Comparison of ENCODE assay signal across 16 cellular contexts in genomic region chr18:22705328-22705727, GRCh38.
DNase-seq lines count a peak whose midpoint lies in the region; ATAC-seq and TF ChIP-seq lines count a peak whose summit lies in the region.
"Had no signal": no experiment of that assay in that cellular context is flagged by ENCODE, and none has a peak within 500 bp of the region (broad histone marks: within the 10 kb centered on the region; RNA-seq: fewer than 3 reads in every experiment).

No MANE protein-coding gene starts in this region.

- H3K27ac Mint-ChIP-seq in natural killer cell: no peak overlapping the region
- H3K27ac Mint-ChIP-seq: memory B cell; stimulated activated naive CD8-positive, alpha-beta T cell treated with anti-CD3 and anti-CD28 coated beads, Interleukin-15, Interleukin-2, amounts not matched to agents 100 ng/mL and 50 ng/mL, for 24 hours had no signal

- H3K4me3 ChIP-seq in AG04449 (ENCODE audit: low read depth, low read length): no peak overlapping the region
- H3K4me3 ChIP-seq in astrocyte of the spinal cord (ENCODE audit: low read depth, low read length): no peak overlapping the region

- CTCF ChIA-PET in AG04449 (lab: Yijun Ruan, JAX): interaction anchor here (0.7 to 3.4 kb wide), 8 partner anchors 8 to 149 kb away, joined by 3 to 19 read pairs (median 6); no protein-coding TSS in a partner anchor

- H3K27me3 Mint-ChIP-seq in natural killer cell (ENCODE audit: low read depth in 2 of 2): peaks cover 0 to 23% of the 10 kb centered on the region in 2 donors
- H3K27me3 Mint-ChIP-seq: memory B cell; stimulated activated naive CD8-positive, alpha-beta T cell treated with anti-CD3 and anti-CD28 coated beads, Interleukin-15, Interleukin-2, amounts not matched to agents 100 ng/mL and 50 ng/mL, for 24 hours had no signal

- TF ChIP-seq CTCF in AG04449 (IDR thresholded peaks at IDR 0.05; ENCODE audit: insufficient read depth, low read length, missing control alignments) (no peak), astrocyte of the spinal cord (IDR thresholded peaks at IDR 0.05; ENCODE audit: low read depth, low read length) (no peak), natural killer cell (IDR thresholded peaks at IDR 0.05) (no peak)

- no peaks in the 10 kb centered on the region for H3K9me3 Mint-ChIP-seq in natural killer cell
- H3K9me3 Mint-ChIP-seq: stimulated activated naive CD8-positive, alpha-beta T cell treated with anti-CD3 and anti-CD28 coated beads, Interleukin-15, Interleukin-2, amounts not matched to agents 100 ng/mL and 50 ng/mL, for 24 hours had no signal

- in situ Hi-C loops in astrocyte of the spinal cord (cut with HindIII; ENCODE audit: low sequenced_read_pairs): no loop called here

- POLR2A ChIA-PET in AG04449 (lab: Yijun Ruan, JAX): no interaction called here

- no peak overlapping the region for H3K4me3 Mint-ChIP-seq in natural killer cell
- H3K4me3 Mint-ChIP-seq: CD4-positive, CD25-positive, alpha-beta regulatory T cell; memory B cell; stimulated activated naive CD8-positive, alpha-beta T cell treated with anti-CD3 and anti-CD28 coated beads, Interleukin-15, Interleukin-2, amounts not matched to agents 100 ng/mL and 50 ng/mL, for 24 hours had no signal

- H3K4me1 Mint-ChIP-seq in natural killer cell: no peaks in the 10 kb centered on the region
- H3K4me1 Mint-ChIP-seq: CD4-positive, CD25-positive, alpha-beta regulatory T cell; memory B cell had no signal

- ATAC-seq in natural killer cell (no peak), HG03457 (IDR thresholded peaks at IDR 0.05; ENCODE audit: unreplicated experiment) (no peak), GM18870 (IDR thresholded peaks at IDR 0.05; ENCODE audit: unreplicated experiment) (no peak)

- intact Hi-C loops in natural killer cell (cut with micrococcal nuclease): loop anchor here (2.0 kb wide), 2 partner anchors 467 to 709 kb away; no protein-coding TSS in a partner anchor

- peak; percentile 34 for DNase-seq in AG04449 (ENCODE audit: low read depth, low spot score)
- DNase-seq in HPDE6-E6E7 (ENCODE audit: extremely low spot score): peak; percentile 59
- DNase-seq in astrocyte of the spinal cord (ENCODE audit: low read depth, low spot score): peak; percentile 84
- peak; percentile 96 for DNase-seq in iris pigment epithelial cell (ENCODE audit: low read depth)
- no peak for DNase-seq in erythroblast (lab: John Stamatoyannopoulos, UW)
- no peak for DNase-seq in natural killer cell
- DNase-seq: activated CD8-positive, alpha-beta memory T cell treated with anti-CD3 and anti-CD28 coated beads, Interleukin-2, amount 50 U/mL, for 4 hours; MM.1S; NCI-H446; occipital lobe; SHP77 had no signal

- no peak for TF ChIP-seq POLR2A in erythroblast (IDR thresholded peaks at IDR 0.05; ENCODE audit: low read length)

- H3K36me3 Mint-ChIP-seq in natural killer cell: no peaks in the 10 kb centered on the region
- H3K36me3 Mint-ChIP-seq: CD4-positive, CD25-positive, alpha-beta regulatory T cell; memory B cell had no signal

Comparison
In these comparisons a context has a peak if more than half of its experiments do, and no peak if none do; other contexts are left out.
1. DNase-seq: peak in AG04449 (single experiment), HPDE6-E6E7 (single experiment), astrocyte of the spinal cord (single experiment) and iris pigment epithelial cell (single experiment); none in erythroblast (0 of 2) and natural killer cell (single experiment).